In the genomic region with DNA sequence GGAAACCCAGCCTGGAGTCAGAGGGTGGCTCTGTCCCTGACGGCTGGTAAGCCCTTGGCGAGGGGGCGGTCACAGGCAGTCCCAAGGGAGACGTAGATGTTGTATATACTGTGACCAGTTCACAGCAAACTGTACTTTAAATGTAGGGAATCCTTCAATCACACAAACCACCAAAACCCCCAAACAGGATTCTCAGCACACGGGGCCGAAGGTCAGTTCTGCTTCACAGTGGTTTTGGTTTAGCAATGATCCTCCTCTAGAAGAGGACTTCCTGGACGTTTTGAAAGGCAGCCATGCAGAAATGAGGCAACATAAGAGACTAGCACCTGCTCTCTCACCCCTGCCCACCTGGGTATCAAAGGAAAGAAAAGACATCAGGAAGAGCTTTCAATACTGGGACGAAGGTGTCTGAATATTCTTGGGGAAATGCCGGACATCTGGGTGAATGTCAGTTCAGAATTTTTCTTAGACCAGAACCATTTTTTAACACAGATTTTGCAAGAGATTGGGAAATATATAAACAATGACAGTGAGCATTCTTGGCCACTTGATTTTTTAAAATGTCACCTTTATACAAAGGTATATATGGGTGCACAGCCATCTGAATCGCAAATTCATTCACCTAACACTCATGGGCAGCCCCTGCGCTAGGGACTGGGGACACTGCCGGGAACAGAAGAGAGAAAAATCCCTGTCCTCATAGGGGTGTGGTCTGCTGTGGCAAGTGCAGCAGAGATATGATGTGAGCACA, we compare ENCODE assay signal across 17 cellular contexts.
DNase-seq lines count a peak whose midpoint lies in the region; ATAC-seq and TF ChIP-seq lines count a peak whose summit lies in the region.
"Had no signal": no experiment of that assay in that cellular context is flagged by ENCODE, and none has a peak within 500 bp of the region (broad histone marks: within the 10 kb centered on the region; RNA-seq: fewer than 3 reads in every experiment).

No MANE protein-coding gene starts in this region.

- intact Hi-C loops in left lung (cut with DNase I), result no loop called here

- H3K36me3 ChIP-seq in BLaER1 treated with 17β-estradiol and CSF1 and Interleukin-3, amounts not matched to agents 10 nM and 100 nM, result peaks cover 0 to 54% (median 5%) of the 10 kb centered on the region in 11 experiments; a peak in 10 of 22 replicates
- H3K36me3 ChIP-seq in left lung, result no peaks in the 10 kb centered on the region

- H3K4me1 ChIP-seq in BLaER1 treated with 17β-estradiol and CSF1 and Interleukin-3, amounts not matched to agents 10 nM and 100 nM, result peaks cover 44 to 77% (median 63%) of the 10 kb centered on the region in 10 experiments
- H3K4me1 ChIP-seq in left lung, result peaks cover 0 to 74% of the 10 kb centered on the region in 2 donors

- peak; percentile 17 for DNase-seq in GM19238 (ENCODE audit: insufficient read length, low spot score)
- DNase-seq in NCI-H69 (lab: John Stamatoyannopoulos, UW), result peak; percentile 2
- no peak for DNase-seq in left lung
- DNase-seq in GM19240 (ENCODE audit: insufficient read length, low spot score), result no peak
- DNase-seq in inferior parietal cortex (ENCODE audit: extremely low spot score), result no peak
- no peak for DNase-seq in activated CD4-positive, alpha-beta T cell treated with anti-CD3 and anti-CD28 coated beads for 4 hours
- DNase-seq: activated B cell treated with CpG ODN at 0.5 μM for 24 hours; activated naive CD4-positive, alpha-beta T cell treated with anti-CD3 and anti-CD28 coated beads, Interleukin-2, amount 10 ng/mL, durations not matched to agents 7 days and 5 days; DMS 273 treated with DMSO at 0.1 percent for 48 hours; effector memory CD8-positive, alpha-beta T cell; Kasumi-1; NCI-H2107; OCI-M1; T-cell had no signal

- peak overlapping the region; percentile 42 to 85 (median 75) for H3K4me2 ChIP-seq in BLaER1 treated with 17β-estradiol and CSF1 and Interleukin-3, amounts not matched to agents 10 nM and 100 nM

- H4K20me1 ChIP-seq in BLaER1 treated with 17β-estradiol and CSF1 and Interleukin-3, amounts not matched to agents 10 nM and 100 nM, result no peaks in the 10 kb centered on the region

- TF ChIP-seq CTCF in left lung (IDR thresholded peaks at IDR 0.05), result no peak

- peaks cover 5 to 25% (median 17%) of the 10 kb centered on the region in 11 experiments; a peak in 20 of 22 replicates for H3K9me3 ChIP-seq in BLaER1 treated with 17β-estradiol and CSF1 and Interleukin-3, amounts not matched to agents 10 nM and 100 nM (replicated peaks in 1 of 11)
- H3K9me3 ChIP-seq in left lung, result no peaks in the 10 kb centered on the region

- peak; percentile 13 for ATAC-seq in left lung
- no peak for ATAC-seq in HG03354 (IDR thresholded peaks at IDR 0.05; ENCODE audit: poor library complexity, severe bottlenecking, unreplicated experiment)
- ATAC-seq: effector memory CD8-positive, alpha-beta T cell; stimulated activated memory B cell treated with anti-CD40 and anti-IgM and Interleukin-4, amounts not matched to agents 10 μg/mL and 1 μg/mL and 100 μg/mL, for 72 hours; T-cell had no signal

- H3K27me3 ChIP-seq in BLaER1 treated with 17β-estradiol and CSF1 and Interleukin-3, amounts not matched to agents 10 nM and 100 nM, result peaks cover 0 to 3% (median 0%) of the 10 kb centered on the region in 11 experiments; a peak in 1 of 22 replicates
- peaks cover 0 to 4% of the 10 kb centered on the region in 2 donors for H3K27me3 ChIP-seq in left lung

- H3K27ac ChIP-seq in BLaER1 treated with 17β-estradiol and CSF1 and Interleukin-3, amounts not matched to agents 10 nM and 100 nM, result peak overlapping the region in 9 of 11 experiments; percentile 9 to 62 (median 43); a peak in 14 of 22 replicates
- H3K27ac ChIP-seq in left lung, result peak overlapping the region in 1 of 2 donors; percentile 93

- H3K9ac ChIP-seq in BLaER1 treated with 17β-estradiol and CSF1 and Interleukin-3, amounts not matched to agents 10 nM and 100 nM, result peak overlapping the region in 6 of 11 experiments; percentile 0 to 42 (median 24); a peak in 8 of 22 replicates

- peak overlapping the region in 3 of 10 experiments; percentile 10 to 37 (median 34); a peak in 4 of 20 replicates for H3K4me3 ChIP-seq in BLaER1 treated with 17β-estradiol and CSF1 and Interleukin-3, amounts not matched to agents 10 nM and 100 nM
- H3K4me3 ChIP-seq in left lung, result no peak overlapping the region

Comparison
In these comparisons a context has a peak if more than half of its experiments do, and no peak if none do; other contexts are left out.
1. DNase-seq: peak in GM19238 (single experiment) and NCI-H69 (single experiment); none in left lung (0 of 2), GM19240 (single experiment), inferior parietal cortex (single experiment) and activated CD4-positive, alpha-beta T cell treated with anti-CD3 and anti-CD28 coated beads for 4 hours (0 of 2).